Comparison of ENCODE assay signal across 11 cellular contexts in the genomic region with DNA sequence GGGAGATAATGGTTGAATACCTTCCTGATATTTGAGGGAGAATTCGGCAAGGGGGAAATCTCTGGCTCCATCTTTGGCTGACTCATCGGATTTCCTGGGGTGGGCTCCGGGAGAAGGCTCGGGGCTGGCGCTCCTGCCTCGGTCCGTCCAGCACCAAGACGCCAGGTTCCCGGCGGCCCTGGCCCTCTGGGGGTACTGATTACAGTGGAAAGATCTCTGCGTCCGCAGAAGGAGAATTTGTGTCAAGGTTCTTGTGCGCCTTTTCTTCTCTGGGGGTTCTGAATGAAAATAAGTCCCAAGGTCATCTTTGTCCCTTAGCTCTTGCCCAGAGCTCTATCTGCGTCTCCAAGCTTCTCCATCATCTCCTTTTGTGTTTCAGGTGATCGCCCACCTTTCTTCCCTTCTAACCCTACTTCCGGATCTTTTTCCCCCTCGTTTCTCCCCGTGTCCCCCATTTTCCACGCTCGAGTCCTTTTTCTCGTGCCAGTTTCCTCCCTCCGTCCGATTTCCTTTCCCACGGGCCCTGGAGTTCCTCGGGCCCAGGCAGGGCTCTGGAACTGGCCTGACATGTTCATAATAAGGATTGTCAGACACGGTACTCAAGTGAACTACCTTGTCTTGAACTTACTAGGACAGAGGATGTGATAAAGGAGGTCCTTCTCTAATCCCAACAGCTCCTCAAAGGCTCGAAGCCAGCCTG. TPM values are rescaled to one million over a fixed set of nuclear protein-coding genes. Genes with fewer than 3 reads are reported as not detected.
DNase-seq lines count a peak whose midpoint lies in the region; ATAC-seq, FAIRE-seq and TF ChIP-seq lines count a peak whose summit lies in the region.
"Had no signal": no experiment of that assay in that cellular context is flagged by ENCODE, and none has a peak within 500 bp of the region (broad histone marks: within the 10 kb centered on the region; RNA-seq: fewer than 3 reads in every experiment).

No MANE protein-coding gene starts in this region.

- H3K27me3 ChIP-seq in H1 (replicated peaks in 1 of 4; ENCODE audit: control insufficient read depth in 3 of 4, extremely low read depth in 1 of 4, insufficient read depth in 3 of 4, low read length in 3 of 4) (peaks cover 65 to 95% (median 88%) of the 10 kb centered on the region in 4 experiments), neuronal stem cell (ENCODE audit: control insufficient read depth in 3 of 3, insufficient read depth in 3 of 3, low read depth in 1 of 3, low read length in 3 of 3) (peaks cover 30 to 98% (median 61%) of the 10 kb centered on the region in 3 experiments), SK-N-SH (ENCODE audit: insufficient read depth) (peaks cover 42% of the 10 kb centered on the region), ascending aorta (peaks cover 41% of the 10 kb centered on the region)

- H4K5ac ChIP-seq in H1 (ENCODE audit: insufficient read length, low read depth, low read length), result no peak overlapping the region

- H3K4ac ChIP-seq in H1 (replicated peaks; ENCODE audit: insufficient read length, low read depth, low read length) (no peak overlapping the region), neuronal stem cell (ENCODE audit: low read length) (no peak overlapping the region)

- TF ChIP-seq POLR2A in H1 (IDR thresholded peaks at IDR 0.05; ENCODE audit: control extremely low read depth in 1 of 2, low read depth in 2 of 2, low read length in 2 of 2), result no peak

- no peak overlapping the region for H2BK120ac ChIP-seq in H1 (replicated peaks; ENCODE audit: low read depth, low read length)
- no peak overlapping the region for H2BK120ac ChIP-seq in neuronal stem cell (ENCODE audit: low read depth, low read length)

- H3K36me3 ChIP-seq in ES-I3 (ENCODE audit: insufficient read depth, low read length), result no peaks in the 10 kb centered on the region
- peaks cover 21% of the 10 kb centered on the region for H3K36me3 ChIP-seq in KOPT-K1 (ENCODE audit: insufficient read depth, low read length)
- H3K36me3 ChIP-seq in H1 (ENCODE audit: control insufficient read depth in 2 of 4, insufficient read depth in 4 of 4, low read length in 3 of 4), result no peaks in the 10 kb centered on the region
- H3K36me3 ChIP-seq in neuronal stem cell (replicated peaks in 1 of 2; ENCODE audit: control insufficient read depth in 2 of 2, insufficient read depth in 2 of 2, low read length in 2 of 2), result no peaks in the 10 kb centered on the region
- no peaks in the 10 kb centered on the region for H3K36me3 ChIP-seq in SK-N-SH (replicated peaks in 1 of 2; ENCODE audit: control insufficient read depth in 1 of 2, insufficient read depth in 2 of 2, low read length in 1 of 2)
- H3K36me3 ChIP-seq in ascending aorta, result no peaks in the 10 kb centered on the region
- H3K36me3 ChIP-seq: thoracic aorta had no signal

- H3K4me1 ChIP-seq in ES-I3 (ENCODE audit: insufficient read depth, low read length), result peaks cover 12% of the 10 kb centered on the region
- H3K4me1 ChIP-seq in H1 (replicated peaks in 1 of 4; ENCODE audit: control insufficient read depth in 3 of 4, insufficient read depth in 4 of 4, low read length in 3 of 4), result peaks cover 4 to 24% (median 17%) of the 10 kb centered on the region in 4 experiments
- peaks cover 6 to 18% of the 10 kb centered on the region in 2 donors for H3K4me1 ChIP-seq in neuronal stem cell (ENCODE audit: control insufficient read depth in 2 of 2, insufficient read depth in 1 of 2, low read depth in 1 of 2, low read length in 2 of 2)
- H3K4me1 ChIP-seq in SK-N-SH (ENCODE audit: control insufficient read depth in 1 of 2, insufficient read depth in 2 of 2, low read depth in 1 of 2, low read length in 1 of 2), result peaks cover 0 to 12% of the 10 kb centered on the region in 2 experiments; a peak in 1 of 4 replicates
- H3K4me1 ChIP-seq in ascending aorta, result peaks cover 5 to 17% of the 10 kb centered on the region in 2 donors

- H3K23ac ChIP-seq in H1 (ENCODE audit: insufficient read length), result no peak overlapping the region
- H3K23ac ChIP-seq in neuronal stem cell (ENCODE audit: low read depth, low read length, poor library complexity), result no peak overlapping the region

- CTCF ChIA-PET in H1 (lab: Charles Lee; ENCODE audit: partially characterized antibody), result interaction anchor here (0.5 to 4.2 kb wide), 20 partner anchors 9 to 912 kb away, joined by 3 to 27 read pairs (median 3); a partner anchor contains a TSS
- CTCF ChIA-PET in SK-N-SH (lab: Yijun Ruan, JAX), result interaction anchor here (1.0 to 1.2 kb wide), 3 partner anchors 9 to 524 kb away, joined by 3 to 6 read pairs (median 4); no protein-coding TSS in a partner anchor

- H2BK12ac ChIP-seq in H1 (ENCODE audit: low read depth, low read length) (no peak overlapping the region), neuronal stem cell (ENCODE audit: low read length) (no peak overlapping the region)

- no peaks in the 10 kb centered on the region for H3K9me3 ChIP-seq in ES-I3 (ENCODE audit: control insufficient read depth, insufficient read depth, low read length)
- H3K9me3 ChIP-seq in KOPT-K1 (ENCODE audit: insufficient read depth, low read length, poor library complexity, severe bottlenecking), result no peaks in the 10 kb centered on the region
- H3K9me3 ChIP-seq in H1 (ENCODE audit: insufficient read depth in 2 of 2, low read depth in 1 of 2, low read length in 1 of 2), result no peaks in the 10 kb centered on the region
- H3K9me3 ChIP-seq in neuronal stem cell (replicated peaks in 1 of 2; ENCODE audit: control insufficient read depth in 2 of 2, insufficient read depth in 1 of 2, low read depth in 1 of 2, low read length in 2 of 2), result peaks cover under 1 to 13% of the 10 kb centered on the region in 2 donors
- no peaks in the 10 kb centered on the region for H3K9me3 ChIP-seq in SK-N-SH
- no peaks in the 10 kb centered on the region for H3K9me3 ChIP-seq in ascending aorta
- H3K9me3 ChIP-seq: thoracic aorta had no signal

- peaks cover 3 to 22% of the 10 kb centered on the region in 2 experiments for H4K20me1 ChIP-seq in H1 (replicated peaks in 1 of 2; ENCODE audit: control insufficient read depth in 1 of 2, insufficient read depth in 2 of 2, low read length in 2 of 2)
- H4K20me1 ChIP-seq in SK-N-SH (ENCODE audit: insufficient read depth), result no peaks in the 10 kb centered on the region

- WGBS in H1 (ENCODE audit: extremely low coverage in 1 of 2, insufficient coverage in 1 of 2, insufficient read length in 1 of 2, insufficient replicate concordance in 2 of 2, low coverage in 1 of 2, low lambda C conversion rate in 2 of 2, missing lambda C conversion rate in 1 of 2), 2 experiments, result 21% methylated on average over 25 of the region's 27 CpGs; no CpG with 5 or more reads in 1 of the 2 experiments
- no CpG with 5 or more reads among the region's 27 CpGs for WGBS in neuronal stem cell (ENCODE audit: extremely low coverage in 2 of 2, insufficient read length in 2 of 2, insufficient replicate concordance in 1 of 2), 2 donors
- 34% methylated on average over 19 of the region's 27 CpGs for WGBS in SK-N-SH (ENCODE audit: low lambda C conversion rate)

- peak overlapping the region in 3 of 4 experiments; percentile 15 to 60 (median 26); a peak in 5 of 8 replicates for H3K4me3 ChIP-seq in H1 (ENCODE audit: extremely low read depth in 1 of 4, insufficient read depth in 2 of 4, low read depth in 3 of 4, low read length in 4 of 4)
- no peak overlapping the region for H3K4me3 ChIP-seq in neuronal stem cell (ENCODE audit: low read length in 2 of 2)
- H3K4me3 ChIP-seq in SK-N-SH (ENCODE audit: low read depth in 2 of 2, low read length in 1 of 2), result no peak overlapping the region
- peak overlapping the region in 1 of 2 donors; percentile 58 for H3K4me3 ChIP-seq in ascending aorta

- H4K91ac ChIP-seq in H1 (replicated peaks; ENCODE audit: insufficient read length, low read length) (no peak overlapping the region), neuronal stem cell (ENCODE audit: low read depth, low read length, poor library complexity) (no peak overlapping the region)

- H2AFZ ChIP-seq in H1 (ENCODE audit: low read length), result no peak overlapping the region
- H2AFZ ChIP-seq in neuronal stem cell (ENCODE audit: low read length), result peak overlapping the region; percentile 95
- no peak overlapping the region for H2AFZ ChIP-seq in SK-N-SH (ENCODE audit: low read depth)

- DNase-seq in H1 (ENCODE audit: low read depth in 1 of 2, low spot score in 2 of 2) (peak in 1 of 2 experiments; percentile 48), neuronal stem cell (ENCODE audit: low spot score) (no peak), SK-N-SH (no peak), ascending aorta (ENCODE audit: low spot score in 2 of 2) (no peak)
- DNase-seq: NCI-H2227 treated with DMSO at 0.1 percent for 48 hours had no signal

- H3K27ac ChIP-seq in KOPT-K1 (ENCODE audit: low read depth, low read length, poor library complexity, severe bottlenecking), result peak overlapping the region; percentile 97
- no peak overlapping the region for H3K27ac ChIP-seq in H1 (ENCODE audit: low read depth, low read length)
- H3K27ac ChIP-seq in neuronal stem cell (replicated peaks; ENCODE audit: low read length), result no peak overlapping the region
- H3K27ac ChIP-seq in SK-N-SH (ENCODE audit: low read depth in 2 of 2, low read length in 1 of 2), result no peak overlapping the region
- H3K27ac ChIP-seq in ascending aorta, result no peak overlapping the region
- H3K27ac ChIP-seq: HL-60, thoracic aorta had no signal

- no peak overlapping the region for H2BK20ac ChIP-seq in H1 (ENCODE audit: low read length)

- peak overlapping the region; percentile 22; the same call in 1 of the 2 replicates for H4K8ac ChIP-seq in H1 (ENCODE audit: extremely low read depth, insufficient read depth, low read length)
- H4K8ac ChIP-seq in neuronal stem cell (ENCODE audit: low read depth, low read length), result no peak overlapping the region

- peak overlapping the region; percentile 34; the same call in 1 of the 2 replicates for H3K9ac ChIP-seq in ES-I3 (ENCODE audit: low read depth, low read length)
- H3K9ac ChIP-seq in H1 (replicated peaks in 1 of 4; ENCODE audit: extremely low read depth in 1 of 4, low read depth in 3 of 4, low read length in 3 of 4), result no peak overlapping the region
- no peak overlapping the region for H3K9ac ChIP-seq in neuronal stem cell (ENCODE audit: low read depth, low read length, poor library complexity)
- no peak overlapping the region for H3K9ac ChIP-seq in SK-N-SH

- H3K79me1 ChIP-seq in H1 (ENCODE audit: low read depth, low read length), result no peaks in the 10 kb centered on the region
- no peaks in the 10 kb centered on the region for H3K79me1 ChIP-seq in neuronal stem cell (ENCODE audit: low read depth, low read length)

- peaks cover 14% of the 10 kb centered on the region for H3K23me2 ChIP-seq in H1 (ENCODE audit: low read depth, low read length)

- H3K4me2 ChIP-seq in H1 (ENCODE audit: insufficient read depth in 1 of 2, low read depth in 2 of 2, low read length in 2 of 2) (peak overlapping the region; percentile 72 to 86), neuronal stem cell (ENCODE audit: insufficient read depth, low read length, poor library complexity, severe bottlenecking) (peak overlapping the region; percentile 50), SK-N-SH (no peak overlapping the region)

- no peaks in the 10 kb centered on the region for H3F3A ChIP-seq in SK-N-SH (replicated peaks; ENCODE audit: insufficient read depth)

- ATAC-seq in GM18502 (IDR thresholded peaks at IDR 0.05; ENCODE audit: poor library complexity, unreplicated experiment) (no peak), GM21528 (IDR thresholded peaks at IDR 0.05; ENCODE audit: low FRiP score, unreplicated experiment) (no peak)

- no peaks in the 10 kb centered on the region for H3K9me2 ChIP-seq in SK-N-SH

- H3K56ac ChIP-seq in H1 (replicated peaks; ENCODE audit: insufficient read length, low read depth, low read length), result no peak overlapping the region

- H2BK15ac ChIP-seq in H1 (ENCODE audit: low read length), result no peak overlapping the region
- H2BK15ac ChIP-seq in neuronal stem cell (ENCODE audit: low read length), result no peak overlapping the region

- TF ChIP-seq EP300 in H1 (IDR thresholded peaks at IDR 0.05; ENCODE audit: borderline replicate concordance in 1 of 2, low read depth in 2 of 2, low read length in 2 of 2) (no peak), SK-N-SH (IDR thresholded peaks at IDR 0.05; ENCODE audit: borderline replicate concordance in 1 of 2, low read depth in 1 of 2, low read length in 1 of 2) (no peak)

- no peak for TF ChIP-seq CTCF in H1 (IDR thresholded peaks at IDR 0.05; ENCODE audit: control extremely low read depth in 1 of 3, insufficient read depth in 1 of 3, low read depth in 1 of 3, low read length in 3 of 3)
- TF ChIP-seq CTCF in SK-N-SH (IDR thresholded peaks at IDR 0.05), result no peak
- TF ChIP-seq CTCF in ascending aorta (IDR thresholded peaks at IDR 0.05), result no peak

- H2BK5ac ChIP-seq in H1 (ENCODE audit: low read depth, low read length) (no peak overlapping the region), neuronal stem cell (ENCODE audit: low read length) (no peak overlapping the region)

- H3K18ac ChIP-seq in H1 (ENCODE audit: extremely low read depth, low read length) (no peak overlapping the region), neuronal stem cell (ENCODE audit: low read length) (peak overlapping the region; percentile 36)

- TF ChIP-seq RAD21 in H1 (IDR thresholded peaks at IDR 0.05 in 1 of 2, conservative IDR thresholded peaks at IDR 0.05 in 1 of 2; ENCODE audit: low read depth in 2 of 2, low read length in 2 of 2) (no peak), SK-N-SH (IDR thresholded peaks at IDR 0.05; ENCODE audit: low read length) (no peak)

- intact Hi-C loops in ascending aorta (cut with DNase I), result loop anchor here (5.0 to 10.0 kb wide), 2 partner anchors 53 to 730 kb away; a partner anchor contains a TSS

- H3K79me2 ChIP-seq in H1 (ENCODE audit: control insufficient read depth in 1 of 2, insufficient read depth in 2 of 2, low read length in 2 of 2), result no peaks in the 10 kb centered on the region
- H3K79me2 ChIP-seq in SK-N-SH (ENCODE audit: insufficient read depth), result no peaks in the 10 kb centered on the region

- no peak overlapping the region for H3K14ac ChIP-seq in H1 (ENCODE audit: insufficient read length)
- no peak overlapping the region for H3K14ac ChIP-seq in neuronal stem cell (ENCODE audit: low read length)

- no peak for FAIRE-seq in H1 (lab: Jason Lieb, UNC)

- POLR2A ChIA-PET in H1 (lab: Charles Lee; ENCODE audit: partially characterized antibody), result interaction anchor here (1.6 kb wide), 1 partner anchor 9 kb away, joined by 8 read pairs; no protein-coding TSS in a partner anchor
- POLR2A ChIA-PET in SK-N-SH (lab: Yijun Ruan, JAX), result no interaction called here

- H2AK5ac ChIP-seq in H1 (ENCODE audit: low read depth, low read length), result 0 out of 2 replicates have a peak overlapping the region, but pooled peaks have one; percentile 0
- H2AK5ac ChIP-seq in neuronal stem cell (ENCODE audit: low read depth, low read length), result no peak overlapping the region

RNA-seq across cellular contexts. Expression of a gene that starts 11.6 kb away (rescaled TPM):
- total RNA-seq in H1 (2021; fragmentation: NEBNext Ultra II Directional; extraction: Animal tissue kit (Norgen Biotek cat#: 25700)), result 0.26 TPM in 1 of 2 replicates, not detected in the other
- 0.06 and 0.11 TPM in 2 replicates for polyA plus RNA-seq in H1 (2011; rRNA removed)
- polyA plus RNA-seq in H1 (2011; cell fraction: cytosol; rRNA removed), result 0.10 TPM
- polyA plus RNA-seq in H1 (2011; cell fraction: nucleus; rRNA removed), result not detected
- polyA plus RNA-seq in H1 (2012, experiment 1 of 2), result 0.19 to 0.25 TPM in 2 of 4 replicates, not detected in the others
- not detected for polyA plus RNA-seq in H1 (2012, experiment 2 of 2)
- polyA plus RNA-seq in H1 (2013, experiment 1 of 2), result 0.26 TPM
- 0.28 TPM for polyA plus RNA-seq in H1 (2013, experiment 2 of 2)
- polyA minus RNA-seq in H1 (2011; rRNA and poly(A)+ RNA removed), result not detected in 2 replicates
- polyA minus RNA-seq in H1 (2011; cell fraction: cytosol; rRNA and poly(A)+ RNA removed), result not detected
- polyA minus RNA-seq in H1 (2011; cell fraction: nucleus; rRNA and poly(A)+ RNA removed), result not detected
- polyA plus RNA-seq in neuronal stem cell (2013, experiment 1 of 2), result 2.6 TPM
- polyA plus RNA-seq in neuronal stem cell (2013, experiment 2 of 2), result 2.7 TPM
- 8.5 and 8.9 TPM in 2 replicates for polyA plus RNA-seq in SK-N-SH (2012; rRNA removed)
- 10.5 and 10.9 TPM in 2 replicates for polyA plus RNA-seq in SK-N-SH (2012; cell fraction: cytosol; rRNA removed)
- polyA plus RNA-seq in SK-N-SH (2012; cell fraction: nucleus; rRNA removed), result 9.7 and 10.7 TPM in 2 replicates
- total RNA-seq in ascending aorta, result 40.8 TPM

Comparison
In these comparisons a context has a peak if more than half of its experiments do, and no peak if none do; other contexts are left out.
1. H3K4me3 ChIP-seq: peak in H1 (3 of 4); none in neuronal stem cell (0 of 2) and SK-N-SH (0 of 2).
2. RNA of a gene that starts 11.6 kb away (total RNA-seq): 40.8 TPM in ascending aorta (single experiment); 0.26 TPM in H1; every median in the first group is over 10 times any median in the second.